8 cellular contexts compared by ENCODE assay signal in genomic region chr2:196592331-196592911, GRCh38. TPM values are rescaled to one million over a fixed set of nuclear protein-coding genes. Genes with fewer than 3 reads are reported as not detected.
DNase-seq lines count a peak whose midpoint lies in the region; ATAC-seq and TF ChIP-seq lines count a peak whose summit lies in the region.

No MANE protein-coding gene starts in this region.

- H3K27ac Mint-ChIP-seq in activated CD8-positive, alpha-beta T cell treated with anti-CD3 and anti-CD28 coated beads for 36 hours: no peak overlapping the region
- peak overlapping the region; percentile 97 for H3K27ac Mint-ChIP-seq in osteocyte (ENCODE audit: unreplicated experiment)

- no peak for TF ChIP-seq CTCF in activated CD8-positive, alpha-beta T cell treated with anti-CD3 and anti-CD28 coated beads for 36 hours (IDR thresholded peaks at IDR 0.05)
- TF ChIP-seq CTCF in osteocyte (IDR thresholded peaks at IDR 0.05): no peak

- H3K36me3 Mint-ChIP-seq in activated CD8-positive, alpha-beta T cell treated with anti-CD3 and anti-CD28 coated beads for 36 hours (ENCODE audit: low read depth): no peaks in the 10 kb centered on the region
- H3K36me3 Mint-ChIP-seq in osteocyte (ENCODE audit: unreplicated experiment): no peaks in the 10 kb centered on the region

- peaks cover 58% of the 10 kb centered on the region for H3K27me3 Mint-ChIP-seq in activated CD8-positive, alpha-beta T cell treated with anti-CD3 and anti-CD28 coated beads for 36 hours
- no peaks in the 10 kb centered on the region for H3K27me3 Mint-ChIP-seq in osteocyte (ENCODE audit: unreplicated experiment)

- CTCF ChIA-PET in activated CD8-positive, alpha-beta T cell treated with anti-CD3 and anti-CD28 coated beads for 36 hours (lab: Charles Lee): interaction anchor here (1.2 to 1.4 kb wide), 3 partner anchors 31 to 139 kb away, joined by 3 to 4 read pairs (median 3); no protein-coding TSS in a partner anchor

- POLR2A ChIA-PET in activated CD8-positive, alpha-beta T cell treated with anti-CD3 and anti-CD28 coated beads for 36 hours (lab: Charles Lee): no interaction called here

- DNase-seq in DMS114 treated with DMSO at 0.1 percent for 48 hours (lab: John Stamatoyannopoulos, UW; ENCODE audit: unreplicated experiment) (peak; percentile 26), LoVo (ENCODE audit: low spot score) (peak; percentile 34), Right ventricle myocardium inferior (ENCODE audit: missing footprints) (no peak), osteocyte (ENCODE audit: extremely low spot score, unreplicated experiment) (no peak), RPMI8226 (no peak)
- DNase-seq in activated CD8-positive, alpha-beta T cell treated with anti-CD3 and anti-CD28 coated beads for 36 hours: no peak
- DNase-seq in activated effector memory CD4-positive, alpha-beta T cell treated with Interleukin-2 at 50 U/mL for 16 hours: no peak

- H3K9me3 Mint-ChIP-seq in activated CD8-positive, alpha-beta T cell treated with anti-CD3 and anti-CD28 coated beads for 36 hours: no peaks in the 10 kb centered on the region
- no peaks in the 10 kb centered on the region for H3K9me3 Mint-ChIP-seq in osteocyte (ENCODE audit: unreplicated experiment)

- peak overlapping the region; percentile 69 for H3K4me3 Mint-ChIP-seq in activated CD8-positive, alpha-beta T cell treated with anti-CD3 and anti-CD28 coated beads for 36 hours
- H3K4me3 Mint-ChIP-seq in osteocyte (ENCODE audit: unreplicated experiment): peak overlapping the region; percentile 89

- H3K4me1 Mint-ChIP-seq in activated CD8-positive, alpha-beta T cell treated with anti-CD3 and anti-CD28 coated beads for 36 hours (ENCODE audit: low read depth): peaks cover 8% of the 10 kb centered on the region
- H3K4me1 Mint-ChIP-seq in osteocyte (ENCODE audit: unreplicated experiment): peaks cover 39% of the 10 kb centered on the region

- peak; percentile 18 for ATAC-seq in GM21526 (IDR thresholded peaks at IDR 0.05; ENCODE audit: low FRiP score, unreplicated experiment)
- no peak for ATAC-seq in activated CD8-positive, alpha-beta T cell treated with anti-CD3 and anti-CD28 coated beads for 36 hours
- peak; percentile 41 for ATAC-seq in Right ventricle myocardium inferior

- intact Hi-C loops in activated CD8-positive, alpha-beta T cell treated with anti-CD3 and anti-CD28 coated beads for 36 hours (cut with micrococcal nuclease): no loop called here
- intact Hi-C loops in Right ventricle myocardium inferior (cut with DNase I): loop anchor here (2.0 to 5.0 kb wide), 3 partner anchors 56 to 300 kb away; no protein-coding TSS in a partner anchor

RNA-seq across cellular contexts. Expression of gene HECW2, which starts 0.9 kb away (rescaled TPM):
- 1 to 10 TPM; 2.5 to 3.0 TPM for total RNA-seq in activated CD8-positive, alpha-beta T cell treated with anti-CD3 and anti-CD28 coated beads for 36 hours
- total RNA-seq in Right ventricle myocardium inferior: 34.7 TPM
- 25.6 and 26.5 TPM in 2 replicates for total RNA-seq in osteocyte

RNA-seq across cellular contexts. Expression of gene CCDC150, which starts 47.1 kb away (rescaled TPM):
- 10 to 100 TPM; 10.4 to 13.8 TPM for total RNA-seq in activated CD8-positive, alpha-beta T cell treated with anti-CD3 and anti-CD28 coated beads for 36 hours
- total RNA-seq in Right ventricle myocardium inferior (0.89 TPM), osteocyte (6.1 and 7.1 TPM in 2 replicates)

Comparison
In these comparisons a context has a peak if more than half of its experiments do, and no peak if none do; other contexts are left out.
1. DNase-seq: peak in DMS114 treated with DMSO at 0.1 percent for 48 hours (single experiment) and LoVo (single experiment); none in activated CD8-positive, alpha-beta T cell treated with anti-CD3 and anti-CD28 coated beads for 36 hours (single experiment), Right ventricle myocardium inferior (single experiment), osteocyte (single experiment), activated effector memory CD4-positive, alpha-beta T cell treated with Interleukin-2 at 50 U/mL for 16 hours (single experiment) and RPMI8226 (single experiment).